1 cellular context compared by ENCODE assay signal in the genomic region with DNA sequence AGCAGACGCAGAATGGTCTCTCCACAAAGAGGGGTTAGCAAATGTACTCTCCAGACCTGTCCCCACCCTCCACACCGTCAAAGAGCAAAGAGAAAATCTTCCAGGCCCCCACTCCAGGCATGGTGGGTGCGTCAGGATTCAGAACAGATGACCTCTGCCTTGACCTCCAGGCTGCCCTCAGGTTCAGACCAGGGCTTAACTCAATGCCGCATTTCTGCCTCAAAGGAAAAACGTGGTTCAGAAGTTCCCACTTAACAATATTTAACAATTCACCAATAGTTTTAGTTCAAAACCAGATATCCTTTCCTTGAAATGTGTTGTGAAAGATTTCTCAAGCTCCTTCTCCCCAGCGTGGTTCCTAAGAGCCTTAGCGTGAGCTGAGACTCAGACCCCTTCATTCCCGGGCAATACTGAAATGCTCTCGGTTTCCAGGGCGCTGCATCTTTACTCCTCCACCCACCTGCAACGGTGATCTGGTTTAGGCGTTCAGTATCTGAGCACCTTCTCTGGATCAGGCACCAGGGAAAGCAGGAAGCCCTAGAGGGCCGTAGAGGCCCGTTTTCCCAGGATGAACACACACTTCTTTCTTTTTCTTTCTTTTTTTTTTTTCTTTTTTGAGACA.
TF ChIP-seq lines count a peak whose summit lies in the region.

No MANE protein-coding gene starts in this region.

TF ChIP-seq in GM23338, 12 proteins besides CTCF, POLR2A, EP300 and RAD21 (continued from another document):
- TF ChIP-seq, protein P1, sequence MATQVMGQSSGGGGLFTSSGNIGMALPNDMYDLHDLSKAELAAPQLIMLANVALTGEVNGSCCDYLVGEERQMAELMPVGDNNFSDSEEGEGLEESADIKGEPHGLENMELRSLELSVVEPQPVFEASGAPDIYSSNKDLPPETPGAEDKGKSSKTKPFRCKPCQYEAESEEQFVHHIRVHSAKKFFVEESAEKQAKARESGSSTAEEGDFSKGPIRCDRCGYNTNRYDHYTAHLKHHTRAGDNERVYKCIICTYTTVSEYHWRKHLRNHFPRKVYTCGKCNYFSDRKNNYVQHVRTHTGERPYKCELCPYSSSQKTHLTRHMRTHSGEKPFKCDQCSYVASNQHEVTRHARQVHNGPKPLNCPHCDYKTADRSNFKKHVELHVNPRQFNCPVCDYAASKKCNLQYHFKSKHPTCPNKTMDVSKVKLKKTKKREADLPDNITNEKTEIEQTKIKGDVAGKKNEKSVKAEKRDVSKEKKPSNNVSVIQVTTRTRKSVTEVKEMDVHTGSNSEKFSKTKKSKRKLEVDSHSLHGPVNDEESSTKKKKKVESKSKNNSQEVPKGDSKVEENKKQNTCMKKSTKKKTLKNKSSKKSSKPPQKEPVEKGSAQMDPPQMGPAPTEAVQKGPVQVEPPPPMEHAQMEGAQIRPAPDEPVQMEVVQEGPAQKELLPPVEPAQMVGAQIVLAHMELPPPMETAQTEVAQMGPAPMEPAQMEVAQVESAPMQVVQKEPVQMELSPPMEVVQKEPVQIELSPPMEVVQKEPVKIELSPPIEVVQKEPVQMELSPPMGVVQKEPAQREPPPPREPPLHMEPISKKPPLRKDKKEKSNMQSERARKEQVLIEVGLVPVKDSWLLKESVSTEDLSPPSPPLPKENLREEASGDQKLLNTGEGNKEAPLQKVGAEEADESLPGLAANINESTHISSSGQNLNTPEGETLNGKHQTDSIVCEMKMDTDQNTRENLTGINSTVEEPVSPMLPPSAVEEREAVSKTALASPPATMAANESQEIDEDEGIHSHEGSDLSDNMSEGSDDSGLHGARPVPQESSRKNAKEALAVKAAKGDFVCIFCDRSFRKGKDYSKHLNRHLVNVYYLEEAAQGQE (IDR thresholded peaks at IDR 0.05; ENCODE audit: unreplicated experiment): no peak
